Comparison of ENCODE assay signal across 18 cellular contexts in the genomic region with DNA sequence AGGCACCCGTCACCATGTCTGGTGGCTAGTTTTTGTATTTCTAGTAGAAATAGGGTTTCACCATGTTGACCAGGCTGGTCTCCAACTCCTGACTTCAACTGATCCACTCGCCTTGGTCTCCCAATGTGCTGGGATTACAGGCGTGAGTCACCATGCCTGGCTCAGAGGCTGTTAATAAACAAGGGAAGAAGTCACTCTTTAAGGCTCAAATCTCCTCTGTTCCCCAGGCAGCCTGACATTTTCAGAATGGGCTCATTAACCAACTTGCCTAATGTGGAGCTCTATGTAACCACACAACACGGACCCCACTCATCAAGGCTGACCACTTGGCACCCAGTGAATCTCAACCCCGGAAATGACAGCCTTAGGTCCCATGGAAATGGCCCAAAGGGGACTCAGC. TPM values are rescaled to one million over a fixed set of nuclear protein-coding genes. Genes with fewer than 3 reads are reported as not detected.
DNase-seq lines count a peak whose midpoint lies in the region; ATAC-seq and TF ChIP-seq lines count a peak whose summit lies in the region.
"Had no signal": no experiment of that assay in that cellular context is flagged by ENCODE, and none has a peak within 500 bp of the region (broad histone marks: within the 10 kb centered on the region; RNA-seq: fewer than 3 reads in every experiment).

No MANE protein-coding gene starts in this region.

- POLR2A ChIA-PET in CD8-positive, alpha-beta T cell (lab: Charles Lee) = interaction anchor here (1.5 kb wide), 1 partner anchor 42 kb away, joined by 3 read pairs; no protein-coding TSS in a partner anchor

- WGBS in body of pancreas, 2 donors = 66 to 67% methylated on average over 5 of the region's 5 CpGs

- no peaks in the 10 kb centered on the region for H3K9me3 ChIP-seq in CD8-positive, alpha-beta T cell (ENCODE audit: low read length)
- no peaks in the 10 kb centered on the region for H3K9me3 ChIP-seq in gastrocnemius medialis
- no peaks in the 10 kb centered on the region for H3K9me3 ChIP-seq in body of pancreas
- H3K9me3 ChIP-seq: BE2C had no signal

- DNase-seq in CD8-positive, alpha-beta T cell = no peak
- DNase-seq in RPMI7951 (ENCODE audit: low read depth) (peak; percentile 64), glomerular visceral epithelial cell (ENCODE audit: extremely low spot score) (peak; percentile 11), gastrocnemius medialis (peak; percentile 29 to 55), body of pancreas (no peak), NCI-H510A (lab: John Stamatoyannopoulos, UW) (no peak)
- DNase-seq: activated CD4-positive, alpha-beta T cell treated with anti-CD3 and anti-CD28 coated beads, Interleukin-2, amount 50 U/mL, for 1 hour; BE2C; H9; NCI-H187 treated with DMSO at 0.1 percent for 48 hours; nucleus accumbens had no signal

- no peak overlapping the region for H3K27ac ChIP-seq in CD8-positive, alpha-beta T cell (ENCODE audit: low read depth, low read length)
- H3K27ac ChIP-seq in gastrocnemius medialis = peak overlapping the region; percentile 41 to 55 (median 42)
- no peak overlapping the region for H3K27ac ChIP-seq in body of pancreas
- H3K27ac ChIP-seq: foreskin keratinocyte, HL-60 had no signal

- no peaks in the 10 kb centered on the region for H3K9me3 Mint-ChIP-seq in CD8-positive, alpha-beta T cell
- H3K9me3 Mint-ChIP-seq: H9; mesothelial cell of epicardium; stimulated activated naive CD8-positive, alpha-beta T cell treated with anti-CD3 and anti-CD28 coated beads, Interleukin-15, Interleukin-2, amounts not matched to agents 100 ng/mL and 50 ng/mL, for 24 hours; T-helper 2 cell treated with Interferon-gamma antibody and Interleukin-4, amounts not matched to agents 5 μg/mL and 100 μg/mL, for 36 hours had no signal

- H3K27me3 ChIP-seq in CD8-positive, alpha-beta T cell (ENCODE audit: insufficient read depth, low read length) = no peaks in the 10 kb centered on the region
- no peaks in the 10 kb centered on the region for H3K27me3 ChIP-seq in gastrocnemius medialis
- H3K27me3 ChIP-seq in body of pancreas = no peaks in the 10 kb centered on the region
- H3K27me3 ChIP-seq: BE2C had no signal

- ATAC-seq in CD8-positive, alpha-beta T cell = no peak
- ATAC-seq in gastrocnemius medialis = peak; percentile 34 to 41
- ATAC-seq in body of pancreas = no peak
- ATAC-seq in HG03196 (IDR thresholded peaks at IDR 0.05; ENCODE audit: unreplicated experiment) = no peak
- ATAC-seq in HG03342 (IDR thresholded peaks at IDR 0.05; ENCODE audit: unreplicated experiment) = no peak
- ATAC-seq: foreskin keratinocyte had no signal

- peaks cover 13% of the 10 kb centered on the region for H3K4me1 ChIP-seq in CD8-positive, alpha-beta T cell (ENCODE audit: insufficient read depth, low read length)
- no peaks in the 10 kb centered on the region for H3K4me1 ChIP-seq in gastrocnemius medialis
- no peaks in the 10 kb centered on the region for H3K4me1 ChIP-seq in body of pancreas
- H3K4me1 ChIP-seq: BE2C, foreskin keratinocyte had no signal

- H3K27me3 Mint-ChIP-seq in CD8-positive, alpha-beta T cell (ENCODE audit: low read depth) = no peaks in the 10 kb centered on the region
- H3K27me3 Mint-ChIP-seq: stimulated activated naive CD8-positive, alpha-beta T cell treated with anti-CD3 and anti-CD28 coated beads, Interleukin-15, Interleukin-2, amounts not matched to agents 100 ng/mL and 50 ng/mL, for 24 hours had no signal

- no peak overlapping the region for H3K4me3 ChIP-seq in CD8-positive, alpha-beta T cell (ENCODE audit: low read depth, low read length)
- H3K4me3 ChIP-seq in gastrocnemius medialis (no peak overlapping the region), body of pancreas (no peak overlapping the region)

- CTCF ChIA-PET in CD8-positive, alpha-beta T cell (lab: Charles Lee) = interaction anchor here (2.4 to 4.3 kb wide), 2 partner anchors 12 to 44 kb away, joined by 10 to 23 read pairs; no protein-coding TSS in a partner anchor

- H3K36me3 Mint-ChIP-seq in CD8-positive, alpha-beta T cell = peaks cover 23% of the 10 kb centered on the region
- H3K36me3 Mint-ChIP-seq: mesothelial cell of epicardium had no signal

- TF ChIP-seq POLR2A in gastrocnemius medialis (IDR thresholded peaks at IDR 0.05) = no peak
- no peak for TF ChIP-seq POLR2A in body of pancreas (IDR thresholded peaks at IDR 0.05)

- intact Hi-C loops in CD8-positive, alpha-beta T cell (cut with DNase I, micrococcal nuclease) = no loop called here
- intact Hi-C loops in gastrocnemius medialis (cut with DNase I; ENCODE audit: low total_unique reads) (no loop called here), body of pancreas (cut with DNase I) (no loop called here)

- H3K36me3 ChIP-seq in CD8-positive, alpha-beta T cell (ENCODE audit: insufficient read depth, low read length) = peaks cover 15% of the 10 kb centered on the region
- H3K36me3 ChIP-seq in gastrocnemius medialis (peaks cover 0 to 7% of the 10 kb centered on the region in 2 donors), body of pancreas (replicated peaks in 1 of 2; ENCODE audit: insufficient read depth in 1 of 2, low read depth in 2 of 2) (no peaks in the 10 kb centered on the region)
- H3K36me3 ChIP-seq: BE2C had no signal

- no peak for TF ChIP-seq CTCF in CD8-positive, alpha-beta T cell (IDR thresholded peaks at IDR 0.05)
- TF ChIP-seq CTCF in gastrocnemius medialis (IDR thresholded peaks at IDR 0.05 in 4 of 5, conservative IDR thresholded peaks at IDR 0.05 in 1 of 5) = no peak
- no peak for TF ChIP-seq CTCF in body of pancreas (IDR thresholded peaks at IDR 0.05)

- H3K27ac Mint-ChIP-seq in CD8-positive, alpha-beta T cell = peak overlapping the region; percentile 55
- H3K27ac Mint-ChIP-seq: H9; mesothelial cell of epicardium; stimulated activated naive CD8-positive, alpha-beta T cell treated with anti-CD3 and anti-CD28 coated beads, Interleukin-15, Interleukin-2, amounts not matched to agents 100 ng/mL and 50 ng/mL, for 24 hours; T-helper 2 cell treated with Interferon-gamma antibody and Interleukin-4, amounts not matched to agents 5 μg/mL and 100 μg/mL, for 36 hours had no signal

- in situ Hi-C loops in gastrocnemius medialis (cut with MboI; ENCODE audit: low sequenced_read_pairs in 4 of 4) = loop anchor here in 1 of 4 donors (10.0 kb wide), 1 partner anchor 48 kb away; no protein-coding TSS in a partner anchor

- H3K4me3 Mint-ChIP-seq in CD8-positive, alpha-beta T cell = no peak overlapping the region
- H3K4me3 Mint-ChIP-seq: H9; mesothelial cell of epicardium; stimulated activated naive CD8-positive, alpha-beta T cell treated with anti-CD3 and anti-CD28 coated beads, Interleukin-15, Interleukin-2, amounts not matched to agents 100 ng/mL and 50 ng/mL, for 24 hours; T-helper 2 cell treated with Interferon-gamma antibody and Interleukin-4, amounts not matched to agents 5 μg/mL and 100 μg/mL, for 36 hours had no signal

- H3K4me1 Mint-ChIP-seq in CD8-positive, alpha-beta T cell (ENCODE audit: low read depth) = peaks cover 26% of the 10 kb centered on the region
- H3K4me1 Mint-ChIP-seq: mesothelial cell of epicardium had no signal

RNA-seq across cellular contexts. Expression of a gene that starts 24.1 kb away (rescaled TPM):
- total RNA-seq in CD8-positive, alpha-beta T cell = 100 to 1,000 TPM; 257 to 259 TPM
- total RNA-seq in RPMI7951 (2014; rRNA removed; shearing (Covaris generic)) = 11.1 and 14.1 TPM in 2 replicates
- total RNA-seq in gastrocnemius medialis (10 to 100 TPM; 16.6 to 23.4 (median 19.3) TPM), body of pancreas (10 to 100 TPM; 11.2 to 22.4 TPM)
- total RNA-seq: H9 had no signal

Comparison
In these comparisons a context has a peak if more than half of its experiments do, and no peak if none do; other contexts are left out.
1. ATAC-seq: peak in gastrocnemius medialis (2 of 2); none in CD8-positive, alpha-beta T cell (single experiment), body of pancreas (single experiment), HG03196 (single experiment) and HG03342 (single experiment).
2. DNase-seq: peak in RPMI7951 (single experiment), glomerular visceral epithelial cell (single experiment) and gastrocnemius medialis (2 of 2); none in CD8-positive, alpha-beta T cell (0 of 7), body of pancreas (0 of 4) and NCI-H510A (single experiment).
3. H3K27ac ChIP-seq: peak in gastrocnemius medialis (4 of 4); none in CD8-positive, alpha-beta T cell (single experiment) and body of pancreas (0 of 4).
4. RNA of a gene that starts 24.1 kb away (total RNA-seq): 257 to 259 TPM in CD8-positive, alpha-beta T cell; 11.2 to 22.4 TPM in body of pancreas, 16.6 to 23.4 TPM in gastrocnemius medialis and 11.1 to 14.1 TPM in RPMI7951; every median in the first group is over 10 times any median in the second.